18 cellular contexts compared by ENCODE assay signal in genomic region chr14:97719043-97719442, GRCh38.
"Had no signal": no experiment of that assay in that cellular context is flagged by ENCODE, and none has a peak within 500 bp of the region (broad histone marks: within the 10 kb centered on the region; RNA-seq: fewer than 3 reads in every experiment).

No MANE protein-coding gene starts in this region.

- H3K27ac ChIP-seq: esophagus muscularis mucosa, gastroesophageal sphincter, heart left ventricle, left ventricle myocardium inferior, SK-N-MC, tibial artery, VCaP had no signal

- H3K4me1 ChIP-seq: esophagus muscularis mucosa, gastroesophageal sphincter, heart left ventricle, left ventricle myocardium inferior, tibial artery had no signal

- H3K27me3 ChIP-seq: tibial artery had no signal

- H3K4me3 Mint-ChIP-seq: dendritic cell treated with granulocyte-macrophage colony-stimulating factor and Interleukin-4, amounts not matched to agents 40 ng/mL and 50 ng/mL, for 4 days; neural crest cell had no signal

- ATAC-seq: gastroesophageal sphincter, heart left ventricle had no signal

- H3K36me3 ChIP-seq: esophagus muscularis mucosa, gastroesophageal sphincter, heart left ventricle, left ventricle myocardium inferior, tibial artery had no signal

- H3K4me3 ChIP-seq: esophagus muscularis mucosa, gastroesophageal sphincter, heart left ventricle, left ventricle myocardium inferior, SK-N-MC, tibial artery had no signal

- DNase-seq: activated CD4-positive, CD25-positive, alpha-beta regulatory T cell treated with anti-CD3 and anti-CD28 coated beads, Interleukin-2, amount 50 U/mL, for 72 hours; activated CD8-positive, alpha-beta memory T cell treated with anti-CD3 and anti-CD28 coated beads, Interleukin-2, amount 50 U/mL, for 4 hours; activated gamma-delta T cell treated with Interleukin-2 at 50 U/mL for 16 hours; activated T-cell treated with anti-CD3 and anti-CD28 coated beads, Interleukin-2, amount 50 U/mL, for 48 hours; amniotic stem cell; effector CD8-positive, alpha-beta T cell; heart left ventricle; kidney glomerular epithelial cell; left ventricle myocardium inferior; stimulated activated naive CD4-positive, alpha-beta T cell treated with Interleukin-2 at 50 U/mL for 16 hours; tibial artery had no signal

- H3K9me3 Mint-ChIP-seq: dendritic cell treated with granulocyte-macrophage colony-stimulating factor and Interleukin-4, amounts not matched to agents 40 ng/mL and 50 ng/mL, for 4 days had no signal

- H3K27ac Mint-ChIP-seq: dendritic cell treated with granulocyte-macrophage colony-stimulating factor and Interleukin-4, amounts not matched to agents 40 ng/mL and 50 ng/mL, for 4 days; progenitor cell of endocrine pancreas had no signal

- H3K4me1 Mint-ChIP-seq: neural crest cell had no signal
